1 cellular context compared by ENCODE assay signal in genomic region chr2:238900511-238900910, GRCh38.
TF ChIP-seq lines count a peak whose summit lies in the region.

No MANE protein-coding gene starts in this region.

TF ChIP-seq in endothelial cell of umbilical vein, 7 proteins besides CTCF, POLR2A, EP300 and RAD21:
- no peak for TF ChIP-seq EZH2 (IDR thresholded peaks at IDR 0.05; ENCODE audit: borderline replicate concordance, low read depth, low read length, severe bottlenecking)
- TF ChIP-seq MAX (IDR thresholded peaks at IDR 0.05; ENCODE audit: insufficient read depth, insufficient read length): no peak
- no peak for TF ChIP-seq GATA2 (IDR thresholded peaks at IDR 0.05; ENCODE audit: insufficient read depth, insufficient read length, low read depth, low read length)
- TF ChIP-seq POLR2AphosphoS5 (IDR thresholded peaks at IDR 0.05; ENCODE audit: insufficient read depth, low read depth, low read length): no peak
- TF ChIP-seq FOS (IDR thresholded peaks at IDR 0.05; ENCODE audit: borderline replicate concordance, insufficient read depth, low read length): no peak
- no peak for TF ChIP-seq JUN (IDR thresholded peaks at IDR 0.05; ENCODE audit: borderline replicate concordance, insufficient read depth, insufficient read length, low read depth)
- no peak for TF ChIP-seq MYC (IDR thresholded peaks at IDR 0.05; ENCODE audit: low read depth, low read length)
